Comparison of ENCODE assay signal across 17 cellular contexts in the genomic region with DNA sequence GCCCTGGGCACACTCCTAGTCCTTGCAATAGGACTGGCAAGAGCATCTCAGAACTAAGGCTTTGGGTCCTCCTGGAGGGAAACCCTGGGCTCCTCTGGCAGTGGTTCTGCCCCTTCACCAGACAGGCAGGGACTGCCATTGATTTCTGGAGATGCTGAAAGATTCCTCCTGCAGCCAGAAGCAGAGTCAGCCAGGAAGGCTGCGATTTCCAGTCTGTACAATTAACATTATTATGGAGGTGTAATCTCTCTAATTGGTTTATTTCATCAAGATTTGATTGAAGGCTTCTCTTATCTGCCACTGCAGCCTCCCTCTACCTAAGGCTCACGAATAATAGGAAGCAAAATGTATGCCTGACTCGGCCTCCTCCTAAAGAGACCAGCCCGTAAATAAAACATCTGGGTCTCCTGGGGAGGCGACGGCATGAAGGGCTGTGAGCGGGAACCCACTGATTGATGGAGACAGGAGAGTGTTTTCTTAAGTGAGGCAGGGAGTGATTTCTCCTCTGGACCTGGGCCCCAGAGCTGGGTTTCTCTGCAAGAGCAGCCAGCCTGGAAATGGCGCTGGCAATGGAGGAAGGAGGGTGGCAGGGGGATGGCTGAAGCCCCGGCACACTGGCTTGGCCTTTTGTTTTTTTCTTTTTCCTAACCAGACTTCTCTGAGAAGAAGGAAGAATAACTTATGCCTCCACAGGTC.
A peak's percentile ranks its signal among the peaks of the same experiment; 100 is the strongest.
DNase-seq lines count a peak whose midpoint lies in the region; ATAC-seq and TF ChIP-seq lines count a peak whose summit lies in the region.
"Had no signal": no experiment of that assay in that cellular context is flagged by ENCODE, and none has a peak within 500 bp of the region (broad histone marks: within the 10 kb centered on the region; RNA-seq: fewer than 3 reads in every experiment).

No MANE protein-coding gene starts in this region.

- no peak overlapping the region for H3K9ac ChIP-seq in neural progenitor cell

- intact Hi-C loops in cardiac septum (cut with DNase I): no loop called here

- H3K4me3 ChIP-seq in neural progenitor cell: no peak overlapping the region
- H3K4me3 ChIP-seq: GM23338, HAP-1 had no signal

- ATAC-seq in GM18861 (IDR thresholded peaks at IDR 0.05; ENCODE audit: unreplicated experiment) (no peak), HG03095 (IDR thresholded peaks at IDR 0.05; ENCODE audit: unreplicated experiment) (no peak)
- ATAC-seq: GM23338 had no signal

- no peaks in the 10 kb centered on the region for H3K36me3 ChIP-seq in neural progenitor cell
- H3K36me3 ChIP-seq: HAP-1 had no signal

- peaks cover 12% of the 10 kb centered on the region for H3K4me1 ChIP-seq in neural progenitor cell
- H3K4me1 ChIP-seq: HAP-1 had no signal

- H2AFZ ChIP-seq in neural progenitor cell (replicated peaks): peak overlapping the region; percentile 76
- H2AFZ ChIP-seq: GM23338 had no signal

- no peaks in the 10 kb centered on the region for H3K36me3 Mint-ChIP-seq in neural progenitor cell
- H3K36me3 Mint-ChIP-seq: CD4-positive, alpha-beta memory T cell had no signal

- H3K27me3 ChIP-seq in neural progenitor cell: no peaks in the 10 kb centered on the region

- no peak overlapping the region for H3K4me3 Mint-ChIP-seq in neural progenitor cell
- H3K4me3 Mint-ChIP-seq: CD4-positive, alpha-beta memory T cell; GM23338; HFFc6 had no signal

- H3K27ac Mint-ChIP-seq in neural progenitor cell: peak overlapping the region; percentile 74
- H3K27ac Mint-ChIP-seq: CD4-positive, alpha-beta memory T cell; GM23338; HFFc6 had no signal

- no peak overlapping the region for H3K27ac ChIP-seq in neural progenitor cell

- peaks cover 3% of the 10 kb centered on the region for H3K9me3 Mint-ChIP-seq in neural progenitor cell
- H3K9me3 Mint-ChIP-seq: GM23338 had no signal

- no peak for TF ChIP-seq CTCF in neural progenitor cell (IDR thresholded peaks at IDR 0.05)

- H3F3A ChIP-seq in neural progenitor cell (ENCODE audit: low read depth): no peaks in the 10 kb centered on the region

- H3K4me1 Mint-ChIP-seq in neural progenitor cell: peaks cover 13% of the 10 kb centered on the region
- H3K4me1 Mint-ChIP-seq: CD4-positive, alpha-beta memory T cell had no signal

- no peaks in the 10 kb centered on the region for H3K9me3 ChIP-seq in neural progenitor cell (ENCODE audit: low read depth)
- H3K9me3 ChIP-seq: HAP-1 had no signal

- DNase-seq in NCI-H82 treated with DMSO at 0.1 percent for 48 hours (lab: John Stamatoyannopoulos, UW; ENCODE audit: unreplicated experiment) (peak; percentile 2), left kidney (ENCODE audit: low read depth, low spot score) (peak; percentile 75), neural progenitor cell (ENCODE audit: low spot score) (no peak), retina (peak; percentile 62), cardiac septum (ENCODE audit: low spot score) (no peak)
- DNase-seq: C1 segment of cervical spinal cord; Calu3; CD4-positive, alpha-beta memory T cell; COR-L47; DMS53; DMS79 treated with DMSO at 0.1 percent for 48 hours; GF-D8; HFFc6 had no signal

- H3K79me2 ChIP-seq in neural progenitor cell (ENCODE audit: low read depth): no peaks in the 10 kb centered on the region

- no peaks in the 10 kb centered on the region for H4K20me1 ChIP-seq in neural progenitor cell (ENCODE audit: low read depth)

- H3K27me3 Mint-ChIP-seq in neural progenitor cell (ENCODE audit: insufficient read depth, low read depth): peaks cover 13% of the 10 kb centered on the region
- H3K27me3 Mint-ChIP-seq: CD4-positive, alpha-beta memory T cell had no signal

- H3K4me2 ChIP-seq in neural progenitor cell: no peak overlapping the region
- H3K4me2 ChIP-seq: GM23338 had no signal

Comparison
In these comparisons a context has a peak if more than half of its experiments do, and no peak if none do; other contexts are left out.
1. DNase-seq: peak in NCI-H82 treated with DMSO at 0.1 percent for 48 hours (single experiment), left kidney (single experiment) and retina (single experiment); none in neural progenitor cell (single experiment) and cardiac septum (single experiment).